In the genomic region with DNA sequence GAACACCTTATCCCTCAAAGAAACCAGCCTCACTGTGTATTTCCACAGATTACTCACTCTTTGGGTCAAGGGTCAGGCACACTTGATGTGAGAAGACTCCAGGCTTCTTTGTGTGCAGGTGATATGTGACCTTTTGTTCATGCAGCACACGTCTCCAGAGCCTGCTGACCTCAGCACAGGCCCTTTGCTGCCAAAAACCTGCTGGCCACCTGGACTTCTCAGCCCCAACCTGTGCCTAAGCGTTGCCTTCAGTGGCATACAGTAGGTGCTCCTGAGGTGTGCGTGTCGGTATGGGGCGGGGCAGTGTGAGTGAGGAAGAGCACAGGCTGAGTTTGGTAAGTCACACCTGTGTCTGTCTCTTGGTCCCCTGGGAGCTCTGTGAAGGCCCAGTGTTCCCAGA, we compare ENCODE assay signal across 21 cellular contexts. TPM values are rescaled to one million over a fixed set of nuclear protein-coding genes. Genes with fewer than 3 reads are reported as not detected.
"Had no signal": no experiment of that assay in that cellular context is flagged by ENCODE, and none has a peak within 500 bp of the region (broad histone marks: within the 10 kb centered on the region; RNA-seq: fewer than 3 reads in every experiment).

No MANE protein-coding gene starts in this region.

- FAIRE-seq: pancreas had no signal

- H3K27ac Mint-ChIP-seq: activated naive CD4-positive, alpha-beta T cell treated with anti-CD3 and anti-CD28 coated beads for 36 hours; activated naive CD8-positive, alpha-beta T cell treated with anti-CD3 and anti-CD28 coated beads, Interleukin-2, amount 50 U/mL, for 24 hours; activated T-helper 17 cell treated with anti-CD3 and anti-CD28 coated beads, Interleukin-2, amount 50 U/mL, for 72 hours; naive thymus-derived CD4-positive, alpha-beta T cell had no signal

- ATAC-seq: activated CD4-positive, CD25-positive, alpha-beta regulatory T cell treated with anti-CD3 and anti-CD28 coated beads, Interleukin-2, amount 50 U/mL, for 24 hours; activated naive CD8-positive, alpha-beta T cell treated with anti-CD3 and anti-CD28 coated beads, Interleukin-2, amount 50 U/mL, for 24 hours; activated T-helper 17 cell treated with anti-CD3 and anti-CD28 coated beads, Interleukin-2, amount 50 U/mL, for 72 hours; lower lobe of right lung; naive thymus-derived CD4-positive, alpha-beta T cell; pancreas; upper lobe of right lung had no signal

- H3K4me3 Mint-ChIP-seq: activated naive CD4-positive, alpha-beta T cell treated with anti-CD3 and anti-CD28 coated beads for 36 hours; activated naive CD8-positive, alpha-beta T cell treated with anti-CD3 and anti-CD28 coated beads, Interleukin-2, amount 50 U/mL, for 24 hours; activated T-helper 17 cell treated with anti-CD3 and anti-CD28 coated beads, Interleukin-2, amount 50 U/mL, for 72 hours; naive thymus-derived CD4-positive, alpha-beta T cell had no signal

- H3K36me3 ChIP-seq: ascending aorta, breast epithelium, pancreas, upper lobe of right lung had no signal

- H3K9me3 ChIP-seq: ascending aorta, breast epithelium, lower lobe of right lung, pancreas, sigmoid colon, stomach, testis, upper lobe of right lung had no signal

- H3K4me3 ChIP-seq: ascending aorta, breast epithelium, lower lobe of right lung, pancreas, sigmoid colon, stomach, testis, upper lobe of right lung had no signal

- DNase-seq: activated CD4-positive, alpha-beta T cell treated with anti-CD3 and anti-CD28 coated beads, Interleukin-2, amount 50 U/mL, for 1 hour; activated naive CD4-positive, alpha-beta T cell treated with anti-CD3 and anti-CD28 coated beads for 36 hours; activated naive CD8-positive, alpha-beta T cell treated with anti-CD3 and anti-CD28 coated beads, Interleukin-2, amount 50 U/mL, for 24 hours; activated T-cell treated with anti-CD3 and anti-CD28 coated beads for 4 hours; cerebellar nuclear complex; dermis blood vessel endothelial cell; foreskin melanocyte; lower lobe of right lung; midbrain; naive thymus-derived CD4-positive, alpha-beta T cell; pancreas; stimulated activated CD4-positive, alpha-beta T cell treated with anti-CD3 and anti-CD28 coated beads, Interleukin-1b, Interleukin-23, amount 100 ng/mL, for 48 hours; stomach; testis; upper lobe of right lung had no signal

- H3K27ac ChIP-seq: ascending aorta, breast epithelium, epithelial cell of prostate, lower lobe of right lung, pancreas, sigmoid colon, stomach, testis, upper lobe of right lung had no signal

- H3K9me3 Mint-ChIP-seq: activated naive CD4-positive, alpha-beta T cell treated with anti-CD3 and anti-CD28 coated beads for 36 hours; activated naive CD8-positive, alpha-beta T cell treated with anti-CD3 and anti-CD28 coated beads, Interleukin-2, amount 50 U/mL, for 24 hours; activated T-helper 17 cell treated with anti-CD3 and anti-CD28 coated beads, Interleukin-2, amount 50 U/mL, for 72 hours had no signal

- H3K27me3 ChIP-seq: ascending aorta, breast epithelium, pancreas, sigmoid colon, testis, upper lobe of right lung had no signal

- H3K4me1 ChIP-seq: ascending aorta, breast epithelium had no signal

RNA-seq across cellular contexts. Expression of a gene that starts 58.1 kb away (rescaled TPM):
- total RNA-seq: activated naive CD4-positive, alpha-beta T cell treated with anti-CD3 and anti-CD28 coated beads for 36 hours; activated T-helper 17 cell treated with anti-CD3 and anti-CD28 coated beads, Interleukin-2, amount 50 U/mL, for 72 hours; dermis blood vessel endothelial cell had no signal
